Comparison of ENCODE assay signal across 8 cellular contexts in the genomic region with DNA sequence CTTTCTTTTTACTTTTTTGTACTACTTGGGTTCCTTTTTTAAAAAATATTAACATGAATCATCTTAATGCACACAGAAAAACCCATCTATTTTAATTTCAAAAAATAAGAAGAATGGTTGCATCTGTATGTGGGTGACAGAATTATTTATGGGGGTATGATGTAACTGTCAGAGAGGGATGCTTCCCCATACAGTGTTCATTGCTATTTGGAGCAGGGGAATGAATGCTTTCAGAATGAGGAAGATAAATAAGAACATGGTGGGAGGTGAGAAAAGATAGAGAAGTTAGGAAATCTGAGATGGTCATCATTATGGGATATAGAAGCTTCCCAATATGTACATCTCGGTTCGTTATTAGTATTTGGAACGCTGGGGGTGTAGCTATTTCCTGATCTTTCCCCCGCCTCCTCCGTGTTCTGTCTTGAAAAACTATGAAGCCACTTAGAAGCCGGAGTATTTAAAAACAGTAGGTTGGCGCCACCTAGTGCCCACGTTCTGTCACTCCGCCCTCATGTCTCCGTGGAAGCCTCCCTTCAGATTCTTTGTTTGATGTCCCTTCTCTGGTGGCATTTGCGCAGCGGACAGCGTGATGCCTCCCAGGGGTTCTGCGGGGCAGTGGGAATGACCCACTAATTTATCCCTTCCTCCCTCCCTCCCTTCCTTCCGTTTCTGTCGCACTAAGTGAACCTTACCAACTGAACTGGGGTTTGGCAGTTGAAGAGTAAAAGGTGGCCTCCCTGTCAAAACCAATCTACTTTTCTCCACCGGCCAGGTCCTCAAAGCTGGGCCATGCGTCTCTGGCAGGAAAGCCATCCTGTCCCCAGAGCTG.
A peak's percentile ranks its signal among the peaks of the same experiment; 100 is the strongest.
DNase-seq lines count a peak whose midpoint lies in the region; ATAC-seq and TF ChIP-seq lines count a peak whose summit lies in the region.

No MANE protein-coding gene starts in this region.

- peak overlapping the region; percentile 84 for H3K4me2 ChIP-seq in osteoblast (ENCODE audit: insufficient read depth, low read length)

- TF ChIP-seq CTCF in fibroblast of the aortic adventitia (IDR thresholded peaks at IDR 0.05; ENCODE audit: insufficient read depth, low read length), result peak; percentile 73
- peak; percentile 89 for TF ChIP-seq CTCF in osteoblast (IDR thresholded peaks at IDR 0.05; ENCODE audit: extremely low read depth, low read depth, low read length)
- TF ChIP-seq CTCF in thyroid gland (IDR thresholded peaks at IDR 0.05), result peak; percentile 17 to 86 (median 76)

- intact Hi-C loops in thyroid gland (cut with DNase I), result loop anchor here (5.0 kb wide), 2 partner anchors 331 to 626 kb away; a partner anchor contains a TSS

- H3K9me3 ChIP-seq in osteoblast (ENCODE audit: low read depth, low read length) (no peaks in the 10 kb centered on the region), thyroid gland (no peaks in the 10 kb centered on the region)

- DNase-seq in D341Med (ENCODE audit: low spot score) (peak; percentile 83), KBM-7 (peak; percentile 82), RKO (ENCODE audit: low spot score) (peak; percentile 85), fibroblast of the aortic adventitia (ENCODE audit: low read depth) (peak; percentile 85), osteoblast (ENCODE audit: insufficient read length, low spot score, missing footprints) (peak; percentile 93), thyroid gland (peak; percentile 74 to 76)
- peak; percentile 9 to 21 for DNase-seq in activated T-helper 1 cell treated with anti-CD3 and anti-CD28 coated beads, Interleukin-2, amount 50 U/mL, for 16 hours (ENCODE audit: low read depth in 1 of 2, low spot score in 1 of 2)

- 5% methylated on average over 17 to 18 of the region's 18 CpGs for WGBS in thyroid gland, 2 donors

- peak; percentile 79 for ATAC-seq in GM21515 (IDR thresholded peaks at IDR 0.05; ENCODE audit: unreplicated experiment)

- no peaks in the 10 kb centered on the region for H4K20me1 ChIP-seq in osteoblast (ENCODE audit: insufficient read depth, low read length)

- no peaks in the 10 kb centered on the region for H3K79me2 ChIP-seq in osteoblast (ENCODE audit: insufficient read depth, low read length)

- H3K27ac ChIP-seq in osteoblast (ENCODE audit: low read depth, low read length) (no peak overlapping the region), thyroid gland (no peak overlapping the region)

- H3K4me1 ChIP-seq in osteoblast (ENCODE audit: insufficient read depth, low read length) (no peaks in the 10 kb centered on the region), thyroid gland (peaks cover 0 to 9% of the 10 kb centered on the region in 2 donors)

- in situ Hi-C loops in KBM-7 (cut with MboI; ENCODE audit: low pct_unique_long_range_greater_than_20kb, low sequenced_read_pairs), result loop anchor here (25.0 kb wide), 1 partner anchor 326 kb away; no protein-coding TSS in a partner anchor

- H3K4me3 ChIP-seq in fibroblast of the aortic adventitia (ENCODE audit: low read depth, low read length) (peak overlapping the region; percentile 9), osteoblast (ENCODE audit: insufficient read depth, low read length) (peak overlapping the region; percentile 59), thyroid gland (replicated peaks in 1 of 3) (no peak overlapping the region)

- H3K36me3 ChIP-seq in osteoblast (ENCODE audit: insufficient read depth, low read length) (no peaks in the 10 kb centered on the region), thyroid gland (peaks cover 0 to 5% of the 10 kb centered on the region in 2 donors)

- TF ChIP-seq POLR2A in thyroid gland (IDR thresholded peaks at IDR 0.05), result no peak

- H3K27me3 ChIP-seq in osteoblast (ENCODE audit: insufficient read depth, low read length) (no peaks in the 10 kb centered on the region), thyroid gland (no peaks in the 10 kb centered on the region)

- peak overlapping the region; percentile 76 for H2AFZ ChIP-seq in osteoblast (ENCODE audit: low read length)

Comparison
In these comparisons a context has a peak if more than half of its experiments do, and no peak if none do; other contexts are left out.
1. DNase-seq: peak in every context shown above with its lines; median percentile 93 in osteoblast; 85 in RKO; 85 in fibroblast of the aortic adventitia; 83 in D341Med; 82 in KBM-7; 75 in thyroid gland; 15 in activated T-helper 1 cell treated with anti-CD3 and anti-CD28 coated beads, Interleukin-2, amount 50 U/mL, for 16 hours.
2. H3K4me3 ChIP-seq: peak in fibroblast of the aortic adventitia (single experiment) and osteoblast (single experiment); none in thyroid gland (0 of 3).
3. Peak in every context shown above with its lines, with median percentiles within 50 percentile points of each other: CTCF ChIP-seq.